ENCODE assay signal across 26 cellular contexts in the genomic region with DNA sequence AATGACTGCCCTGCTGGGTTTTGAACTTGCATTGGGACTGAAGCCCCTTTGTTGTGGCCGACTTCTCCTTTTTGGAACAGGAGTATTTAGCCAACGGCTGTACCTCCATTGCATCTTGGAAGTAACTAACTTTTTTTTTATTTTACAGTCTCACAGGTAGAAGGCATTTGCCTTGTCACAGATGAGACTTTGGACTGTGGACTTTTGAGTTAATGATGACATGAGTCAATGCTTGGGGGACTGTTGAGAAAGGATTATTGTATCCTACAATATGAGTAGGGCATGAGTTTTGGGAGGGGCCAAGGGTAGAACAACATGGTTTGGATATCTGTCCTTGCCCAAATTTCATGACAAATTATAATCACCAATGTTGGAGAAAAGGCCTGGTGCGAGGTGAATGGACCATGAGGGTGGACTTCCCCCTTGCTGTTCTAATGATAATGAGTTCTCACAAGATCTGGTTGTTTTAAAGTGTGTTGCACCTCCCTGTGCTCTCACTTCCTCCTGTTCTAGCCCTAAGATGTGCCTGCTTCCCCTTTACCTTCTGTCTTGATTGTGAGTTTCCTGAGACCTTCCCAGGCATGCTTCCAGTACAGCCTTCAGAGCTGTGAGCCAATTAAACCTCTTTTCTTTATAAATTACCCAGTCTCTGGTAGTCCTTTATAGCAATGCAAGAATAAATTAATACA.
"Had no signal": no experiment of that assay in that cellular context is flagged by ENCODE, and none has a peak within 500 bp of the region (broad histone marks: within the 10 kb centered on the region; RNA-seq: fewer than 3 reads in every experiment).

No MANE protein-coding gene starts in this region.

- FAIRE-seq: astrocyte had no signal

- ATAC-seq: activated T-helper 17 cell treated with anti-CD3 and anti-CD28 coated beads, Interleukin-2, amount 50 U/mL, for 72 hours; Panc1; Right ventricle myocardium inferior; SK-N-SH treated with all-trans-retinoic acid at 6 μM for 48 hours had no signal

- DNase-seq: activated CD4-positive, alpha-beta memory T cell treated with anti-CD3 and anti-CD28 coated beads, Interleukin-2, amount 10 ng/mL, durations not matched to agents 7 days and 5 days; activated CD4-positive, CD25-positive, alpha-beta regulatory T cell; activated gamma-delta T cell; activated naive CD4-positive, alpha-beta T cell treated with anti-CD3 and anti-CD28 coated beads for 36 hours; activated T-cell treated with anti-CD3 and anti-CD28 coated beads for 4 hours; activated T-cell treated with anti-CD3 and anti-CD28 coated beads, Interleukin-2, amount 50 U/mL, for 48 hours; amygdala; cortex of kidney; MG63; NCI-H1092; NCI-H1417; NCI-H1694 treated with DMSO at 0.1 percent for 48 hours; NCI-H2029 treated with DMSO at 0.1 percent for 48 hours; NCI-H345; NCI-H510A; NCI-H526 treated with DMSO at 0.1 percent for 48 hours; NCI-H82; OCI-M1; RPMI8226; T-helper 2 cell; T1000 had no signal
